In the genomic region with DNA sequence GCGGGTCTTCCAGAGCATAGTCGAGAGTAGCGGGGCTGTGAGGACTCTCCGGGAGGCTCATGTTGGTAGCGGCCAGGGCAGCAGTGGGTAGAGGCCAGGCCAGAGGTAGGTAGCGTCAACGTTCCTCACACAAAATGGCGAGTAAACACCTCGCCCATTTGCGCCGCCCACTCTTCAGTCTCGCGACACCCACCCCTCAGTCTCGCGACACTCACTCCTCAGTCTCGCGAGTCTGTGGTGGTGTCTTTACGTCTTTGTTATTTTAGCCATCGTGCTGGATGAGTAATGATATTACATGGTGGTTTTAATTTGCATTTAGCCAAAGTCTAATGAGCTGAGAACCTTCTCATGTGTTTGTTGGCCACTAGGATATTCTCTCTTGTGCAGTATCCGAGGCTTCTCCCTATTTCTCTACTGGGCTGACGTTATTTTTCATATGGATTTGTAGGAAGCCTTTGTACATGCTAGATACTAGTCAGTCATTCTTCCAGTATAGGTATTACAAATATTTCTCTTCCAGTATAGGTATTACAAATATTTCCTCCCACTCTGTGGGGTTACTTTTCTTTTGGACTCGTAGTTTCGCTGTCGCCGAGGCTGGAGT, we compare ENCODE assay signal across 9 cellular contexts. TPM values are rescaled to one million over a fixed set of nuclear protein-coding genes. Genes with fewer than 3 reads are reported as not detected.
"Had no signal": no experiment of that assay in that cellular context is flagged by ENCODE, and none has a peak within 500 bp of the region (broad histone marks: within the 10 kb centered on the region; RNA-seq: fewer than 3 reads in every experiment).

Gene TSPYL6 (minus strand): TSS at position 139 of the 604 bp plus-strand sequence. CDS start 78 bp downstream, at position 61.

- FAIRE-seq: HepG2, HTR-8/SVneo had no signal

- ATAC-seq: HepG2 had no signal

- DNase-seq: IMR-90, KBM-7, KG1 had no signal

- H3K27ac ChIP-seq: HL-60 had no signal

RNA-seq across cellular contexts. Expression of gene TSPYL6, which starts in this region (rescaled TPM):
- total RNA-seq: HepG2, HT-29, HT1080, IMR-90 had no signal
- polyA plus RNA-seq: IgD-negative memory B cell, IMR-90 had no signal
